ENCODE assay signal across 10 cellular contexts in the genomic region with DNA sequence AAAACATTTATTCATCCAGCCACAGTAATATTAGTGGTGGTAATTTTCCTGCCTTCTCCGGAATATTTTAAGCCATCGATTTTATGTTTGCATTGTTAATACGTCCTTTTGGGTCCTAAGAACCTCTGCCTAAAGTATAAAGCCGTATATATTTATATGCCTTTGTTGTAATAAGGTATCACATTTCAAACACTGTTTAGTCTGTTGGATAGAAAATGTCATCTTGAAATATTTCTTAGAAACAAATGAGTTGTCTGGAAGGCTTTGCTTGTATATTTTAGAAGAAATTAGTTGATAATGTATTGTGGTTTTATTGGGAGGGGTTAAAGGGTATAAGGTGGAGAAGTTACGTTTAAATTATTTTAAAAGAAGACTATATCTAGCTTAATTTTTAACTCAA.
"Had no signal": no experiment of that assay in that cellular context is flagged by ENCODE, and none has a peak within 500 bp of the region (broad histone marks: within the 10 kb centered on the region; RNA-seq: fewer than 3 reads in every experiment).

No MANE protein-coding gene starts in this region.

- ATAC-seq: HepG2, K562 had no signal

- H3K4me3 Mint-ChIP-seq: IgD-negative memory B cell had no signal

- DNase-seq: IMR-90, Karpas-422, KBM-7, KG1 had no signal

- H3K27ac Mint-ChIP-seq: IgD-negative memory B cell had no signal

- H3K27ac ChIP-seq: HL-60, KMS-11 had no signal

- H3K9me3 Mint-ChIP-seq: IgD-negative memory B cell had no signal

- H3K4me3 ChIP-seq: K562 had no signal

- H3K27me3 Mint-ChIP-seq: IgD-negative memory B cell had no signal

- FAIRE-seq: HepG2, HTR-8/SVneo, K562 had no signal
